1 cellular context compared by ENCODE assay signal in the genomic region with DNA sequence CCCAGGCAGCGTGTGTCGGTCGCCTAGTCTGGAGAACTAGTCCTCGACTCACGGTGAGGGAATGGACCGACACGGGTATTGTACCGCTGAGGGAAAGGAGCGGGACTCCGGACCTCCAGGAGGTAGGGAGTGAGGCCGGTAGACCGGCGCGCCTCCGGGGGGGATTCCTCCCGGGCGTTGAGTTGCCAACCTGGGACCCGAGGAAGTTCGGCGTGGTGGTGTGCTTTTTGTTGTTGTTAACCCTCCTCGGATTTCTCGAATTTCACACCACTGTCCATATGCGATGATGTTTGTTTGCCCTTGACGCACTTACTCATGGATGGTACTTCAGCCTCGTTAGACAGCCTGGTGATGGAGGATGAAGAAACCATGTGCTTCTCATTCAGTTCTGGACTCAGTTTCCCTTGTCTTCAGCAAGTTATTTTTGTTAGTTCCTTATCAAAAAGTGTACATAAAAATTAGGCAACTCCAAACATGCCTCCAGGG.
TF ChIP-seq lines count a peak whose summit lies in the region.

No MANE protein-coding gene starts in this region.

TF ChIP-seq in H1, 55 proteins besides CTCF, POLR2A, EP300 and RAD21:
- TF ChIP-seq, protein P1, sequence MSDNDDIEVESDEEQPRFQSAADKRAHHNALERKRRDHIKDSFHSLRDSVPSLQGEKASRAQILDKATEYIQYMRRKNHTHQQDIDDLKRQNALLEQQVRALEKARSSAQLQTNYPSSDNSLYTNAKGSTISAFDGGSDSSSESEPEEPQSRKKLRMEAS (IDR thresholded peaks at IDR 0.05): peak; percentile 9; the same call in 1 of the 2 replicates
- TF ChIP-seq SAP30 (IDR thresholded peaks at IDR 0.05; ENCODE audit: insufficient read depth, insufficient replicate concordance, low read length) (peak; percentile 61), TAF7 (optimal IDR thresholded peaks at IDR 0.05; ENCODE audit: borderline replicate concordance, low read depth, low read length) (peak; percentile 12), SIN3A (conservative IDR thresholded peaks at IDR 0.05 in 1 of 2, IDR thresholded peaks at IDR 0.05 in 1 of 2; ENCODE audit: low read depth in 1 of 2, low read length in 2 of 2) (peak in 1 of 2 experiments; percentile 67; a peak in 1 of 4 replicates), PHF8 (conservative IDR thresholded peaks at IDR 0.05; ENCODE audit: low read depth, low read length) (0 out of 2 replicates have a peak, but pooled peaks have one; percentile 32)
